ENCODE assay signal across 8 cellular contexts in genomic region chr12:101671157-101671791, GRCh38. TPM values are rescaled to one million over a fixed set of nuclear protein-coding genes. Genes with fewer than 3 reads are reported as not detected.
A peak's percentile ranks its signal among the peaks of the same experiment; 100 is the strongest.
DNase-seq lines count a peak whose midpoint lies in the region; ATAC-seq and TF ChIP-seq lines count a peak whose summit lies in the region.

No MANE protein-coding gene starts in this region.

- no peak overlapping the region for H3K23ac ChIP-seq in H9 (ENCODE audit: insufficient read length, low read depth, low read length)

- no peak overlapping the region for H4K8ac ChIP-seq in H9 (replicated peaks; ENCODE audit: insufficient read length, low read depth, low read length)

- TF ChIP-seq CTCF in GM13976 (IDR thresholded peaks at IDR 0.05; ENCODE audit: borderline replicate concordance, control extremely low read depth, extremely low read depth, insufficient read depth, missing control alignments): no peak
- no peak for TF ChIP-seq CTCF in H9 (conservative IDR thresholded peaks at IDR 0.05)

- no peak overlapping the region for H3K14ac ChIP-seq in H9 (ENCODE audit: insufficient read depth, low read length)

- no peaks in the 10 kb centered on the region for H3K79me2 ChIP-seq in H9 (ENCODE audit: insufficient read depth, low read length)

- DNase-seq in GM13976 (ENCODE audit: low spot score): peak; percentile 24
- peak; percentile 86 to 90 for DNase-seq in Kasumi-1 (lab: John Stamatoyannopoulos, UW)
- peak in 1 of 2 donors; percentile 12 for DNase-seq in activated naive CD4-positive, alpha-beta T cell treated with anti-CD3 and anti-CD28 coated beads, Interleukin-2, amount 50 U/mL, for 72 hours (ENCODE audit: low spot score in 2 of 2)
- peak; percentile 6 for DNase-seq in stimulated activated CD4-positive, alpha-beta T cell treated with anti-CD3 and anti-CD28 coated beads, Interleukin-4, amount 100 ng/mL, for 1 hour
- DNase-seq in MG63: no peak
- DNase-seq in H9: no peak
- no peak for DNase-seq in NCI-H345 treated with DMSO at 0.1 percent for 48 hours (lab: John Stamatoyannopoulos, UW; ENCODE audit: unreplicated experiment)

- H3K18ac ChIP-seq in H9 (ENCODE audit: insufficient read length, low read depth, low read length): no peak overlapping the region

- H3T11ph ChIP-seq in H9 (ENCODE audit: low read length): no peak overlapping the region

- H3K36me3 Mint-ChIP-seq in activated naive CD4-positive, alpha-beta T cell treated with anti-CD3 and anti-CD28 coated beads, Interleukin-2, amount 50 U/mL, for 72 hours: no peaks in the 10 kb centered on the region
- no peaks in the 10 kb centered on the region for H3K36me3 Mint-ChIP-seq in H9 (ENCODE audit: insufficient read depth in 1 of 3, low read depth in 3 of 3)

- in situ Hi-C loops in GM13976 (cut with MboI; ENCODE audit: low sequenced_read_pairs, unreplicated experiment): no loop called here

- no CpG with 5 or more reads among the region's 6 CpGs for whole genome bisulfite sequencing in H9 (ENCODE audit: extremely low coverage, insufficient read length, low lambda C conversion rate)

- H3K4me2 ChIP-seq in H9 (ENCODE audit: insufficient read depth, insufficient read length, low read length): no peak overlapping the region

- H3K9me3 ChIP-seq in MG63 (no peaks in the 10 kb centered on the region), H9 (ENCODE audit: control insufficient read depth, low read depth, low read length) (no peaks in the 10 kb centered on the region)

- no peak overlapping the region for H4K5ac ChIP-seq in H9 (ENCODE audit: insufficient read length, low read depth, low read length)

- H3K56ac ChIP-seq in H9 (ENCODE audit: insufficient read length, low read depth, low read length): no peak overlapping the region

- no peak overlapping the region for H2BK12ac ChIP-seq in H9 (ENCODE audit: insufficient read length, low read depth, low read length)

- H3K27me3 ChIP-seq in MG63 (no peaks in the 10 kb centered on the region), H9 (ENCODE audit: insufficient read depth, low read length) (no peaks in the 10 kb centered on the region)

- no peaks in the 10 kb centered on the region for H3K9me3 Mint-ChIP-seq in activated naive CD4-positive, alpha-beta T cell treated with anti-CD3 and anti-CD28 coated beads, Interleukin-2, amount 50 U/mL, for 72 hours
- H3K9me3 Mint-ChIP-seq in H9: no peaks in the 10 kb centered on the region

- no peak overlapping the region for H3K4me3 ChIP-seq in MG63

- H3K27ac ChIP-seq in H9 (ENCODE audit: insufficient read length, low read depth, low read length): no peak overlapping the region

- H3K4me1 ChIP-seq in H9 (ENCODE audit: insufficient read depth, low read length): 0 out of 2 replicates have a peak, but pooled peaks cover 2% of the 10 kb centered on the region

- H3K9ac ChIP-seq in H9 (ENCODE audit: extremely low read depth, insufficient read length, low read length): no peak overlapping the region

- no peaks in the 10 kb centered on the region for H3K36me3 ChIP-seq in MG63

- no peaks in the 10 kb centered on the region for H3K23me2 ChIP-seq in H9 (ENCODE audit: insufficient read length, low read depth, low read length, poor library complexity, severe bottlenecking)

- no peak overlapping the region for H2BK120ac ChIP-seq in H9 (ENCODE audit: low read depth, low read length, poor library complexity, severe bottlenecking)

- H2AK5ac ChIP-seq in H9 (ENCODE audit: insufficient read length, low read length): no peak overlapping the region

- peaks cover 5% of the 10 kb centered on the region in 2 experiments for H3K4me1 Mint-ChIP-seq in H9

- H2BK20ac ChIP-seq in H9 (ENCODE audit: low read depth, low read length, poor library complexity, severe bottlenecking): no peak overlapping the region

- no peak overlapping the region for H2BK5ac ChIP-seq in H9 (ENCODE audit: insufficient read length, low read length)

- no peak overlapping the region for H4K91ac ChIP-seq in H9 (ENCODE audit: insufficient read length, low read depth, low read length)

- no peak overlapping the region for H3K4ac ChIP-seq in H9 (ENCODE audit: low read depth, low read length)

- peak overlapping the region in 1 of 2 donors; percentile 67 for H3K27ac Mint-ChIP-seq in activated naive CD4-positive, alpha-beta T cell treated with anti-CD3 and anti-CD28 coated beads, Interleukin-2, amount 50 U/mL, for 72 hours
- no peak overlapping the region for H3K27ac Mint-ChIP-seq in H9

- H3K79me1 ChIP-seq in H9 (ENCODE audit: insufficient read depth, low read depth, low read length, poor library complexity, severe bottlenecking): no peaks in the 10 kb centered on the region

- H2BK15ac ChIP-seq in H9 (ENCODE audit: low read depth, low read length): no peak overlapping the region

- H2AFZ ChIP-seq in H9 (ENCODE audit: low read length): no peak overlapping the region

- H4K20me1 ChIP-seq in H9 (ENCODE audit: control insufficient read depth, insufficient read depth, insufficient read length): no peaks in the 10 kb centered on the region

- H3K4me3 Mint-ChIP-seq in H9: no peak overlapping the region

- ATAC-seq in GM21529 (IDR thresholded peaks at IDR 0.05; ENCODE audit: unreplicated experiment): peak; percentile 93
- ATAC-seq in activated naive CD4-positive, alpha-beta T cell treated with anti-CD3 and anti-CD28 coated beads, Interleukin-2, amount 50 U/mL, for 72 hours: peak; percentile 72 to 75

- H3K27me3 Mint-ChIP-seq in H9 (ENCODE audit: low read depth): no peaks in the 10 kb centered on the region

RNA-seq across cellular contexts. Expression of gene CHPT1, which starts 26.2 kb away (rescaled TPM):
- total RNA-seq in activated naive CD4-positive, alpha-beta T cell treated with anti-CD3 and anti-CD28 coated beads, Interleukin-2, amount 50 U/mL, for 72 hours: 10 to 100 TPM in 1 of 2 donors, 1 to 10 TPM in 1; 3.9 to 14.8 TPM
- 41.4 and 48.8 TPM in 2 replicates for total RNA-seq in MG63 (2014; rRNA removed; shearing (Covaris generic); ENCODE audit: low replicate concordance)
- total RNA-seq in H9 (2021): 14.2 and 17.1 TPM in 2 replicates

Comparison
In these comparisons a context has a peak if more than half of its experiments do, and no peak if none do; other contexts are left out.
1. DNase-seq: peak in GM13976 (single experiment), Kasumi-1 (2 of 2) and stimulated activated CD4-positive, alpha-beta T cell treated with anti-CD3 and anti-CD28 coated beads, Interleukin-4, amount 100 ng/mL, for 1 hour (single experiment); none in MG63 (single experiment), H9 (single experiment) and NCI-H345 treated with DMSO at 0.1 percent for 48 hours (single experiment).